28 cellular contexts compared by ENCODE assay signal in genomic region chrX:38657562-38657961, GRCh38.
DNase-seq lines count a peak whose midpoint lies in the region; ATAC-seq and TF ChIP-seq lines count a peak whose summit lies in the region.
"Had no signal": no experiment of that assay in that cellular context is flagged by ENCODE, and none has a peak within 500 bp of the region (broad histone marks: within the 10 kb centered on the region; RNA-seq: fewer than 3 reads in every experiment).

No MANE protein-coding gene starts in this region.

- DNase-seq in foreskin melanocyte, result peak; percentile 77
- no peak for DNase-seq in activated CD4-positive, CD25-positive, alpha-beta regulatory T cell (lab: John Stamatoyannopoulos, UW)
- no peak for DNase-seq in substantia nigra (lab: John Stamatoyannopoulos, UW)
- DNase-seq in activated T-cell treated with anti-CD3 and anti-CD28 coated beads, Interleukin-2, amount 50 U/mL, for 4 hours, result no peak
- DNase-seq: activated B cell treated with CpG ODN at 0.5 μM for 24 hours; activated CD4-positive, alpha-beta T cell treated with anti-CD3 and anti-CD28 coated beads, Interleukin-2, amount 50 U/mL, for 4 hours; aorta; DND-41; esophagus squamous epithelium; gastrocnemius medialis; GOT3; hippocampal formation; immature natural killer cell; IMR-90; naive B cell; NCI-H1105; NCI-H2029; NCI-H226 had no signal

- peak; percentile 60 for ATAC-seq in GM18505 (IDR thresholded peaks at IDR 0.05; ENCODE audit: unreplicated experiment)
- peak; percentile 46 for ATAC-seq in GM21515 (IDR thresholded peaks at IDR 0.05; ENCODE audit: unreplicated experiment)
- peak; percentile 64 for ATAC-seq in HG03039 (IDR thresholded peaks at IDR 0.05; ENCODE audit: unreplicated experiment)
- ATAC-seq in activated T-cell treated with anti-CD3 and anti-CD28 coated beads, Interleukin-2, amount 50 U/mL, for 4 hours, result no peak
- ATAC-seq in GM18868 (IDR thresholded peaks at IDR 0.05; ENCODE audit: unreplicated experiment), result no peak
- ATAC-seq: gastrocnemius medialis, left lobe of liver had no signal

- TF ChIP-seq POLR2A in GM18505 (IDR thresholded peaks at IDR 0.05; ENCODE audit: borderline replicate concordance, extremely low read depth, insufficient read depth, insufficient read length), result no peak

- H3K9me3 Mint-ChIP-seq in activated T-cell treated with anti-CD3 and anti-CD28 coated beads, Interleukin-2, amount 50 U/mL, for 4 hours, result no peaks in the 10 kb centered on the region
- H3K9me3 Mint-ChIP-seq: activated B cell treated with CpG ODN at 0.5 μM for 24 hours; activated T-helper 2 cell treated with anti-CD3 and anti-CD28 coated beads, Interferon-gamma antibody, Interleukin-2, Interleukin-4, amounts not matched to agents 10 μg/mL and 5 μg/mL and 100 μg/mL, durations not matched to agents 14 hours and 24 hours and 36 hours; immature natural killer cell had no signal

- no peak overlapping the region for H3K27ac ChIP-seq in substantia nigra (ENCODE audit: low read depth, low read length, poor library complexity, severe bottlenecking)
- H3K27ac ChIP-seq: BLaER1, cardiac muscle cell, coronary artery, esophagus squamous epithelium had no signal

- no peaks in the 10 kb centered on the region for H3K27me3 Mint-ChIP-seq in activated T-cell treated with anti-CD3 and anti-CD28 coated beads, Interleukin-2, amount 50 U/mL, for 4 hours (ENCODE audit: low read depth)
- H3K27me3 Mint-ChIP-seq: activated B cell treated with CpG ODN at 0.5 μM for 24 hours; activated naive CD8-positive, alpha-beta T cell had no signal

- no peaks in the 10 kb centered on the region for H3K4me1 Mint-ChIP-seq in activated T-cell treated with anti-CD3 and anti-CD28 coated beads, Interleukin-2, amount 50 U/mL, for 4 hours (ENCODE audit: low read depth)
- H3K4me1 Mint-ChIP-seq: activated B cell treated with CpG ODN at 0.5 μM for 24 hours, immature natural killer cell, naive B cell had no signal

- H3K36me3 Mint-ChIP-seq in activated T-cell treated with anti-CD3 and anti-CD28 coated beads, Interleukin-2, amount 50 U/mL, for 4 hours (ENCODE audit: insufficient read depth), result no peaks in the 10 kb centered on the region
- H3K36me3 Mint-ChIP-seq: activated naive CD8-positive, alpha-beta T cell; immature natural killer cell; naive B cell had no signal

- no peak overlapping the region for H3K4me3 Mint-ChIP-seq in activated T-cell treated with anti-CD3 and anti-CD28 coated beads, Interleukin-2, amount 50 U/mL, for 4 hours
- H3K4me3 Mint-ChIP-seq: activated B cell treated with CpG ODN at 0.5 μM for 24 hours; activated naive CD8-positive, alpha-beta T cell; immature natural killer cell; naive B cell had no signal

Comparison
In these comparisons a context has a peak if more than half of its experiments do, and no peak if none do; other contexts are left out.
1. ATAC-seq: peak in GM18505 (single experiment), GM21515 (single experiment) and HG03039 (single experiment); none in activated T-cell treated with anti-CD3 and anti-CD28 coated beads, Interleukin-2, amount 50 U/mL, for 4 hours (0 of 2) and GM18868 (single experiment).